17 cellular contexts compared by ENCODE assay signal in genomic region chrX:12210921-12211320, GRCh38.
DNase-seq lines count a peak whose midpoint lies in the region; ATAC-seq, FAIRE-seq and TF ChIP-seq lines count a peak whose summit lies in the region.
"Had no signal": no experiment of that assay in that cellular context is flagged by ENCODE, and none has a peak within 500 bp of the region (broad histone marks: within the 10 kb centered on the region; RNA-seq: fewer than 3 reads in every experiment).

No MANE protein-coding gene starts in this region.

- H3K27ac ChIP-seq in A549 (peak overlapping the region; percentile 60 to 75), keratinocyte (ENCODE audit: control insufficient read depth, insufficient read depth, low read length) (peak overlapping the region; percentile 78)
- H3K27ac ChIP-seq: skin epidermis had no signal

- no peaks in the 10 kb centered on the region for H3K9me1 ChIP-seq in keratinocyte (ENCODE audit: control insufficient read depth, extremely low read depth, insufficient read depth, low read length)

- no peak for TF ChIP-seq RAD21 in A549 (conservative IDR thresholded peaks at IDR 0.05 in 1 of 2, IDR thresholded peaks at IDR 0.05 in 1 of 2)

- H3K79me2 ChIP-seq in keratinocyte (ENCODE audit: control insufficient read depth, insufficient read depth, low read length) = no peaks in the 10 kb centered on the region

- DNase-seq in A549 (ENCODE audit: low read depth in 1 of 2, low spot score in 1 of 2) (peak in 1 of 2 experiments; percentile 20), HS-27A (ENCODE audit: low read depth) (peak; percentile 36), amniotic epithelial cell (ENCODE audit: low read depth) (peak; percentile 31), keratinocyte (ENCODE audit: low read depth, low spot score) (peak; percentile 23), ureter (ENCODE audit: low spot score) (no peak), NCI-H345 (lab: John Stamatoyannopoulos, UW) (no peak), kidney glomerular epithelial cell (lab: John Stamatoyannopoulos, UW) (no peak)
- DNase-seq in activated effector memory CD4-positive, alpha-beta T cell treated with anti-CD3 and anti-CD28 coated beads, Interleukin-2, amount 50 U/mL, for 16 hours = no peak
- DNase-seq: activated CD4-positive, alpha-beta T cell treated with anti-CD3 and anti-CD28 coated beads for 4 hours; activated naive CD8-positive, alpha-beta T cell treated with anti-CD3 and anti-CD28 coated beads for 36 hours; activated T-cell treated with anti-CD3 and anti-CD28 coated beads for 4 hours; NCI-H2029; stimulated activated naive CD4-positive, alpha-beta T cell treated with Interleukin-2 at 50 U/mL for 16 hours had no signal

- H2AFZ ChIP-seq in keratinocyte (ENCODE audit: control insufficient read depth, low read length) = peak overlapping the region; percentile 75

- TF ChIP-seq POLR2A in A549 (IDR thresholded peaks at IDR 0.05; ENCODE audit: low read length) = no peak

- ATAC-seq in A549 = peak; percentile 43 to 71; a peak in 4 of 6 replicates
- ATAC-seq: Panc1 had no signal

- WGBS in A549 (ENCODE audit: missing lambda C conversion rate) = 0% methylated on average over 3 of the region's 3 CpGs

- no peaks in the 10 kb centered on the region for H3K27me3 ChIP-seq in keratinocyte (ENCODE audit: control insufficient read depth, extremely low read depth, insufficient read depth, low read length)

- H3K9me3 ChIP-seq in A549 (no peaks in the 10 kb centered on the region), keratinocyte (ENCODE audit: control insufficient read depth, low read depth, low read length) (no peaks in the 10 kb centered on the region)

- H3K36me3 ChIP-seq in keratinocyte (ENCODE audit: control insufficient read depth in 2 of 2, extremely low read depth in 1 of 2, insufficient read depth in 2 of 2, low read length in 2 of 2) = no peaks in the 10 kb centered on the region

- H3K4me1 ChIP-seq in A549 = peaks cover 21% of the 10 kb centered on the region; the same call in 2 of the 3 replicates
- peaks cover 13% of the 10 kb centered on the region for H3K4me1 ChIP-seq in keratinocyte (ENCODE audit: control insufficient read depth, extremely low read depth, insufficient read depth, low read length)

- H4K20me1 ChIP-seq in keratinocyte (ENCODE audit: control insufficient read depth, extremely low read depth, insufficient read depth, low read length) = no peaks in the 10 kb centered on the region

- H3K4me2 ChIP-seq in A549 (peak overlapping the region; percentile 76), keratinocyte (ENCODE audit: control insufficient read depth, extremely low read depth, insufficient read depth, low read depth, low read length) (peak overlapping the region; percentile 51)

- CTCF ChIA-PET in A549 (lab: Yijun Ruan, JAX) = no interaction called here

- no peak for TF ChIP-seq EP300 in A549 (IDR thresholded peaks at IDR 0.05)

- dilution Hi-C loops in keratinocyte (cut with MboI; ENCODE audit: extremely low pct_ligation_motif_present, low sequenced_read_pairs) = no loop called here

- peak; percentile 94 for FAIRE-seq in A549 (lab: Jason Lieb, UNC)
- FAIRE-seq in keratinocyte (lab: Jason Lieb, UNC) = peak; percentile 46
- FAIRE-seq: colon, H54 had no signal

- POLR2A ChIA-PET in A549 (lab: Yijun Ruan, JAX) = no interaction called here

- H3K4me3 ChIP-seq in A549 = 0 out of 3 replicates have a peak overlapping the region, but pooled peaks have one; percentile 14
- H3K4me3 ChIP-seq in keratinocyte (ENCODE audit: control insufficient read depth in 2 of 3, extremely low read depth in 1 of 3, insufficient read depth in 2 of 3, low read depth in 1 of 3, low read length in 3 of 3) = peak overlapping the region in 1 of 3 experiments; percentile 45
- H3K4me3 ChIP-seq: skin epidermis had no signal

- TF ChIP-seq CTCF in A549 (IDR thresholded peaks at IDR 0.05) (no peak), keratinocyte (optimal IDR thresholded peaks at IDR 0.05 in 1 of 3, IDR thresholded peaks at IDR 0.05 in 1 of 3, conservative IDR thresholded peaks at IDR 0.05 in 1 of 3; ENCODE audit: extremely low read depth in 1 of 3, insufficient read depth in 2 of 3, low read length in 3 of 3) (no peak)

- peak overlapping the region; percentile 37 for H3K9ac ChIP-seq in keratinocyte (ENCODE audit: control insufficient read depth, extremely low read depth, insufficient read depth, low read length)

TF ChIP-seq in A549, 52 proteins besides CTCF, POLR2A, EP300 and RAD21:
- TF ChIP-seq, protein P1, sequence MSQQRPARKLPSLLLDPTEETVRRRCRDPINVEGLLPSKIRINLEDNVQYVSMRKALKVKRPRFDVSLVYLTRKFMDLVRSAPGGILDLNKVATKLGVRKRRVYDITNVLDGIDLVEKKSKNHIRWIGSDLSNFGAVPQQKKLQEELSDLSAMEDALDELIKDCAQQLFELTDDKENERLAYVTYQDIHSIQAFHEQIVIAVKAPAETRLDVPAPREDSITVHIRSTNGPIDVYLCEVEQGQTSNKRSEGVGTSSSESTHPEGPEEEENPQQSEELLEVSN (IDR thresholded peaks at IDR 0.05; ENCODE audit: borderline replicate concordance, low read depth) = no peak
- TF ChIP-seq BCL3 (IDR thresholded peaks at IDR 0.05) (no peak), ZC3H11A (IDR thresholded peaks at IDR 0.05) (no peak), RNF2 (IDR thresholded peaks at IDR 0.05; ENCODE audit: borderline replicate concordance, low read depth) (no peak), USF2 (IDR thresholded peaks at IDR 0.05) (no peak), HES2 (IDR thresholded peaks at IDR 0.05) (no peak), ZNF302 (CRISPR knock-in tag; IDR thresholded peaks at IDR 0.05) (no peak), EHMT2 (IDR thresholded peaks at IDR 0.05; ENCODE audit: low read depth) (no peak), MAZ (IDR thresholded peaks at IDR 0.05; ENCODE audit: borderline replicate concordance, low read depth, low read length) (no peak), TFCP2L1 (CRISPR knock-in tag; IDR thresholded peaks at IDR 0.05) (no peak), ZFP36 (IDR thresholded peaks at IDR 0.05; ENCODE audit: borderline replicate concordance, partially characterized antibody) (no peak), CHD4 (IDR thresholded peaks at IDR 0.05; ENCODE audit: borderline replicate concordance) (no peak), NPAS2 (CRISPR knock-in tag; IDR thresholded peaks at IDR 0.05; ENCODE audit: borderline replicate concordance) (no peak), HDAC2 (IDR thresholded peaks at IDR 0.05) (no peak), JUNB (IDR thresholded peaks at IDR 0.05) (no peak), SREBF2 (IDR thresholded peaks at IDR 0.05) (no peak), JUN (IDR thresholded peaks at IDR 0.05) (no peak)
TF ChIP-seq in A549: peak in this region for 0.

Comparison
In these comparisons a context has a peak if more than half of its experiments do, and no peak if none do; other contexts are left out.
1. DNase-seq: peak in HS-27A (single experiment), amniotic epithelial cell (single experiment) and keratinocyte (single experiment); none in ureter (single experiment), NCI-H345 (single experiment), kidney glomerular epithelial cell (single experiment) and activated effector memory CD4-positive, alpha-beta T cell treated with anti-CD3 and anti-CD28 coated beads, Interleukin-2, amount 50 U/mL, for 16 hours (single experiment).